ENCODE assay signal across 8 cellular contexts in the genomic region with DNA sequence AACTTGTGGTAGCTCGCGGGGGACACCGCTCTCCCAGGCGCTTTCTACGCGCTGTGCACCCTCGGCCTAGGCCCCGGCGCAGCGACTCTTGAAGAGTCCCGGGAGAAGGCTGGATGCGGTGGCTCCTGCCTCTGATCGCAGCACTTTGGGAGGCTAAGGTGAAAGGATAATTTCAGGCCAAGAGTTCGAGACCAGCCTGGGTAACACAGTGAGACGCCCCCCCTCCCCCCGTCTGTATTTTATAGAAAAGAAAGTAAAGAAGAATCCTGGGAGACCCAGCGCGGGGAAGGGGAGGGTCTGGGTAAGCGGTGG. TPM values are rescaled to one million over a fixed set of nuclear protein-coding genes. Genes with fewer than 3 reads are reported as not detected.
DNase-seq lines count a peak whose midpoint lies in the region; ATAC-seq and TF ChIP-seq lines count a peak whose summit lies in the region.

No MANE protein-coding gene starts in this region.

- no peak overlapping the region for H3K27ac Mint-ChIP-seq in activated CD4-positive, alpha-beta T cell treated with anti-CD3 and anti-CD28 coated beads, Interleukin-2, amount 10 ng/mL, durations not matched to agents 24 days and 14 days
- no peak overlapping the region for H3K27ac Mint-ChIP-seq in brain

- H3K27me3 ChIP-seq in lower lobe of right lung (ENCODE audit: low read depth) (peaks cover 16% of the 10 kb centered on the region), thyroid gland (no peaks in the 10 kb centered on the region)

- no peaks in the 10 kb centered on the region for H3K9me3 Mint-ChIP-seq in activated CD4-positive, alpha-beta T cell treated with anti-CD3 and anti-CD28 coated beads, Interleukin-2, amount 10 ng/mL, durations not matched to agents 24 days and 14 days
- peaks cover 0 to 6% (median 0%) of the 10 kb centered on the region in 5 experiments for H3K9me3 Mint-ChIP-seq in brain

- H3K27me3 Mint-ChIP-seq in activated CD4-positive, alpha-beta T cell treated with anti-CD3 and anti-CD28 coated beads, Interleukin-2, amount 10 ng/mL, durations not matched to agents 24 days and 14 days, result peaks cover 35% of the 10 kb centered on the region
- H3K27me3 Mint-ChIP-seq in brain, result peaks cover 72% of the 10 kb centered on the region

- peak overlapping the region; percentile 86 for H3K27ac ChIP-seq in lower lobe of right lung
- no peak overlapping the region for H3K27ac ChIP-seq in thyroid gland

- TF ChIP-seq POLR2A in thyroid gland (IDR thresholded peaks at IDR 0.05), result no peak

- TF ChIP-seq CTCF in brain (conservative IDR thresholded peaks at IDR 0.05), result no peak
- no peak for TF ChIP-seq CTCF in lower lobe of right lung (IDR thresholded peaks at IDR 0.05)
- no peak for TF ChIP-seq CTCF in thyroid gland (IDR thresholded peaks at IDR 0.05)

- 12 to 17% methylated on average over 12 to 17 of the region's 19 CpGs for WGBS in thyroid gland, 2 donors

- ATAC-seq in lower lobe of right lung (no peak), GM19395 (IDR thresholded peaks at IDR 0.05; ENCODE audit: unreplicated experiment) (no peak), GM19455 (IDR thresholded peaks at IDR 0.05; ENCODE audit: unreplicated experiment) (no peak)

- H3K4me3 Mint-ChIP-seq in activated CD4-positive, alpha-beta T cell treated with anti-CD3 and anti-CD28 coated beads, Interleukin-2, amount 10 ng/mL, durations not matched to agents 24 days and 14 days, result peak overlapping the region; percentile 77
- peak overlapping the region; percentile 62 to 81 (median 80) for H3K4me3 Mint-ChIP-seq in brain

- H3K36me3 ChIP-seq in lower lobe of right lung (no peaks in the 10 kb centered on the region), thyroid gland (no peaks in the 10 kb centered on the region)

- intact Hi-C loops in activated CD4-positive, alpha-beta T cell treated with anti-CD3 and anti-CD28 coated beads, Interleukin-2, amount 10 ng/mL, durations not matched to agents 24 days and 14 days (cut with micrococcal nuclease), result loop anchor here (1.0 to 10.0 kb wide), 3 partner anchors 15 to 100 kb away; a partner anchor contains a TSS
- intact Hi-C loops in lower lobe of right lung (cut with DNase I), result no loop called here
- intact Hi-C loops in thyroid gland (cut with DNase I), result no loop called here

- H3K4me3 ChIP-seq in lower lobe of right lung (peak overlapping the region; percentile 73), thyroid gland (replicated peaks in 1 of 3) (peak overlapping the region; percentile 31 to 65 (median 56))

- no peak for DNase-seq in activated CD4-positive, alpha-beta T cell treated with anti-CD3 and anti-CD28 coated beads, Interleukin-2, amount 10 ng/mL, durations not matched to agents 24 days and 14 days
- DNase-seq in activated CD4-positive, alpha-beta T cell treated with anti-CD3 and anti-CD28 coated beads, Interleukin-2, amount 50 U/mL, for 1 hour, result no peak
- DNase-seq in lower lobe of right lung (no peak), thyroid gland (no peak)
- DNase-seq in stimulated activated CD4-positive, alpha-beta T cell treated with anti-CD3 and anti-CD28 coated beads, Interleukin-2, amount 100 ng/mL, for 24 hours, result no peak

- no peaks in the 10 kb centered on the region for H3K36me3 Mint-ChIP-seq in activated CD4-positive, alpha-beta T cell treated with anti-CD3 and anti-CD28 coated beads, Interleukin-2, amount 10 ng/mL, durations not matched to agents 24 days and 14 days (ENCODE audit: low read depth)
- no peaks in the 10 kb centered on the region for H3K36me3 Mint-ChIP-seq in brain

- peaks cover 31% of the 10 kb centered on the region for H3K4me1 ChIP-seq in lower lobe of right lung
- H3K4me1 ChIP-seq in thyroid gland, result peaks cover 16 to 31% of the 10 kb centered on the region in 2 donors

- H3K9me3 ChIP-seq in lower lobe of right lung, result no peaks in the 10 kb centered on the region
- H3K9me3 ChIP-seq in thyroid gland, result no peaks in the 10 kb centered on the region

- H3K4me1 Mint-ChIP-seq in activated CD4-positive, alpha-beta T cell treated with anti-CD3 and anti-CD28 coated beads, Interleukin-2, amount 10 ng/mL, durations not matched to agents 24 days and 14 days, result peaks cover 25% of the 10 kb centered on the region
- H3K4me1 Mint-ChIP-seq in brain, result peaks cover 19% of the 10 kb centered on the region

RNA-seq across cellular contexts. Expression of a gene that starts 0.4 kb away (rescaled TPM):
- total RNA-seq in activated CD4-positive, alpha-beta T cell treated with anti-CD3 and anti-CD28 coated beads, Interleukin-2, amount 10 ng/mL, durations not matched to agents 24 days and 14 days, result not detected in 2 replicates
- polyA plus RNA-seq in brain (ENCODE audit: insufficient read depth, low read depth, low replicate concordance), result 153 TPM
- total RNA-seq in lower lobe of right lung (77.5 TPM), thyroid gland (10 to 100 TPM; 13.6 to 38.5 (median 30.1) TPM)

RNA-seq across cellular contexts. Expression of a gene that starts 39.8 kb away (rescaled TPM):
- 24.9 and 26.7 TPM in 2 replicates for total RNA-seq in activated CD4-positive, alpha-beta T cell treated with anti-CD3 and anti-CD28 coated beads, Interleukin-2, amount 10 ng/mL, durations not matched to agents 24 days and 14 days
- 62.5 TPM for polyA plus RNA-seq in brain (ENCODE audit: insufficient read depth, low read depth, low replicate concordance)
- total RNA-seq in lower lobe of right lung (58.1 TPM), thyroid gland (10 to 100 TPM; 51.2 to 68.9 (median 60.0) TPM)

Comparison
In these comparisons a context has a peak if more than half of its experiments do, and no peak if none do; other contexts are left out.
1. RNA of a gene that starts 0.4 kb away (total RNA-seq): 77.5 TPM in lower lobe of right lung (single experiment) and 13.6 to 38.5 TPM in thyroid gland; not detected in activated CD4-positive, alpha-beta T cell treated with anti-CD3 and anti-CD28 coated beads, Interleukin-2, amount 10 ng/mL, durations not matched to agents 24 days and 14 days; every median in the first group is over 10 times any median in the second.